ENCODE assay signal across 1 cellular context in the genomic region with DNA sequence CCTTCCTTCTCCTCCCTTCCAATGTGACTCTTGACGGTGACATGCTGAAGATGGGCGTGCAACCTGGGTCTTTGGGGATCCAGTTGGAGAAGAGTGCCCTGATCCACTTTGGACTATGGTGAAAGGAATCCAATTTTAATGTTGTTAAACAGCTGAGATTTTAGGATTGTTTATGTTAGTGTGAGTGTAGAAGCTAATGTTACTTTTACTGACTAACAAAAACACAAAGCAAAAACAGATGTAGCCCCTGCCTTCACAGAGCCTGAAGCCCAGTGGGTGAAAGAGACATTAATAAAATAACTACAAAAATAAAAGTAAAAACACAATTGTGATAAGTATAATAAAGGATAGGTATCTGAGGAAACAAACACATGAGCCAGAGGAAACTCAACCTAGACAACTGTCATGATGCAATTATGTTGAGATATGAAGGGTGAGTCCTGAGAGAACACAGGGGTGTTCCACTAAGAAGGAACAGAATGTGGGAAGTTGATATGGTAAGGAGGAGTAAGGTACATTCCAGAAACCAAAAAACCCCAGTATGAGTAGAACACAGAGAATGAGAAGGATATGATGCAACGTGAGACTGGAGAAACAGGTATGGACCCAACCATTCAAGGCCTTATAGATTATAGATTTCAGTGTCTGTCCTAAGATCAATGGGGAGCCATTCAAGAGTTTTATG.
TF ChIP-seq lines count a peak whose summit lies in the region.

No MANE protein-coding gene starts in this region.

TF ChIP-seq in HepG2, 621 proteins besides CTCF, POLR2A, EP300 and RAD21:
- peak; percentile 13; the same call in 1 of the 2 replicates for TF ChIP-seq CEBPB (IDR thresholded peaks at IDR 0.05; ENCODE audit: borderline replicate concordance, low read depth, low read length)
- TF ChIP-seq SMARCC2 (IDR thresholded peaks at IDR 0.05): no peak
